ENCODE assay signal across 7 cellular contexts in the genomic region with DNA sequence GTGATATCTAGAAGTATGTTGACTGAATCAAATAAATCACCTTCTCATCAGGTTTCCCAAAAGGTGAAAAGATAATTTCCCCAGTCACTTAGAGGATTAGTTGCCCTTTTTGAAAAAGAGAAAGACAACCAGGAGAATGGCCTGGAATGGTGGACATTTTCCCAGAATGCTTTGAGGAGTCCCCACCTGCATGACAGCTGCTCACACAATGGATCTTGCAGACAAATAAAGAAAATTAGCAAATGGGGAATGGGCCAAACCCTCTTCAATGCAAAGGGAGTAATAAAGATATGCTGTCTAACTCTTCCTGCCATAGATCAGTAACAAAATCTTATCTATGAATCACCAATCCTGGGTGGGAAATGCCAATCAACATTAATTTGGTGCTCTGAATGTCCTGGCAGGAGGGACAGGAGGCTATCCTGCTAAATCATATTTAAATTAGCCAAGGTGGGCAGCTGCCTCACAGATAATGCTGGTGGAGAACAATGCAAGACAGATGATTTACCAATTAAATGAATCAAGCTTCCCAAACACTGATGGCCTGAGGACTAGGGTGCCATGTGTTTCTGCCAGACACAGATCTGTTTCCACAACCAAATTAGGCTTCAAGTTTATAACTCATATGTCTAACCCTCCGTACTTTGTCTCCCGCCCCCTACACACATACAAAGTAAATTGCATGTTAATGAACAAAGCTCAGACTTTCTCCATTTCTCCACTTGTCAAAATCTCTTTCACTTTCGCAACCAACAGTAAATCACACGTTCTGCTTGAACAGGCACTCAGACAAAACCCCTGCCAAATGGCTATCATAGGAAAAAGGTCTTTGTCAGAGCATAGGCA.
DNase-seq lines count a peak whose midpoint lies in the region; ATAC-seq and TF ChIP-seq lines count a peak whose summit lies in the region.

No MANE protein-coding gene starts in this region.

- peak; percentile 91 for DNase-seq in NCI-H1105 treated with DMSO at 0.1 percent for 48 hours (lab: John Stamatoyannopoulos, UW)
- DNase-seq in epithelial cell of esophagus (ENCODE audit: low read depth) = peak; percentile 10
- DNase-seq in smooth muscle cell (lab: John Stamatoyannopoulos, UW; ENCODE audit: unreplicated experiment) = no peak
- no peak for DNase-seq in mucosa of gallbladder (ENCODE audit: low spot score)

- H3K9me3 ChIP-seq in smooth muscle cell (replicated peaks; ENCODE audit: low read depth) = no peaks in the 10 kb centered on the region
- no peaks in the 10 kb centered on the region for H3K9me3 ChIP-seq in gastroesophageal sphincter

- H4K20me1 ChIP-seq in smooth muscle cell (ENCODE audit: low read depth) = no peaks in the 10 kb centered on the region

- H3K4me1 ChIP-seq in smooth muscle cell (ENCODE audit: low read depth) (no peaks in the 10 kb centered on the region), gastroesophageal sphincter (no peaks in the 10 kb centered on the region)

- H3K36me3 ChIP-seq in smooth muscle cell (ENCODE audit: low read depth) (no peaks in the 10 kb centered on the region), gastroesophageal sphincter (no peaks in the 10 kb centered on the region)

- no peaks in the 10 kb centered on the region for H3K79me2 ChIP-seq in smooth muscle cell (ENCODE audit: low read depth)

- H3F3A ChIP-seq in smooth muscle cell (ENCODE audit: low read depth) = no peaks in the 10 kb centered on the region

- H3K4me3 ChIP-seq in epithelial cell of esophagus (ENCODE audit: low read length) (peak overlapping the region; percentile 15), smooth muscle cell (no peak overlapping the region), gastroesophageal sphincter (no peak overlapping the region)

- ATAC-seq in GM18867 (IDR thresholded peaks at IDR 0.05; ENCODE audit: unreplicated experiment) (peak; percentile 99), GM21825 (IDR thresholded peaks at IDR 0.05; ENCODE audit: unreplicated experiment) (peak; percentile 87), gastroesophageal sphincter (no peak)

- no peak for TF ChIP-seq POLR2A in gastroesophageal sphincter (IDR thresholded peaks at IDR 0.05)

- H2AFZ ChIP-seq in smooth muscle cell (ENCODE audit: low read depth) = no peak overlapping the region

- H3K27me3 ChIP-seq in smooth muscle cell (ENCODE audit: low read depth) = peaks cover 4% of the 10 kb centered on the region
- H3K27me3 ChIP-seq in gastroesophageal sphincter = no peaks in the 10 kb centered on the region

- H3K27ac ChIP-seq in smooth muscle cell (ENCODE audit: low read depth) = no peak overlapping the region
- no peak overlapping the region for H3K27ac ChIP-seq in gastroesophageal sphincter

- H3K9ac ChIP-seq in smooth muscle cell (ENCODE audit: low read depth) = no peak overlapping the region

- TF ChIP-seq CTCF in epithelial cell of esophagus (IDR thresholded peaks at IDR 0.05; ENCODE audit: insufficient read depth, low read depth, low read length, missing control alignments) (no peak), smooth muscle cell (IDR thresholded peaks at IDR 0.05; ENCODE audit: borderline replicate concordance, insufficient read depth, poor library complexity, severe bottlenecking) (no peak), gastroesophageal sphincter (IDR thresholded peaks at IDR 0.05) (no peak)

- no peak for TF ChIP-seq EP300 in gastroesophageal sphincter (IDR thresholded peaks at IDR 0.05)

- 71% methylated on average over 4 of the region's 4 CpGs for WGBS in smooth muscle cell (ENCODE audit: low lambda C conversion rate)
- 14 to 19% methylated on average over 4 of the region's 4 CpGs for WGBS in gastroesophageal sphincter (ENCODE audit: low coverage in 1 of 2), 2 donors

- no peak overlapping the region for H3K4me2 ChIP-seq in smooth muscle cell

Comparison
In these comparisons a context has a peak if more than half of its experiments do, and no peak if none do; other contexts are left out.
1. DNase-seq: peak in NCI-H1105 treated with DMSO at 0.1 percent for 48 hours (single experiment) and epithelial cell of esophagus (single experiment); none in smooth muscle cell (single experiment) and mucosa of gallbladder (single experiment).